In genomic region chr1:212098771-212099170, GRCh38 we compare ENCODE assay signal across 24 cellular contexts.
DNase-seq lines count a peak whose midpoint lies in the region; ATAC-seq, FAIRE-seq and TF ChIP-seq lines count a peak whose summit lies in the region.
"Had no signal": no experiment of that assay in that cellular context is flagged by ENCODE, and none has a peak within 500 bp of the region (broad histone marks: within the 10 kb centered on the region; RNA-seq: fewer than 3 reads in every experiment).

No MANE protein-coding gene starts in this region.

- H3K79me2 ChIP-seq in H9 (ENCODE audit: insufficient read depth, low read length): no peaks in the 10 kb centered on the region; the same call in 1 of the 2 replicates
- H3K79me2 ChIP-seq in H1 (ENCODE audit: control insufficient read depth in 1 of 2, insufficient read depth in 2 of 2, low read length in 2 of 2): peaks cover 0 to 47% of the 10 kb centered on the region in 2 experiments; a peak in 2 of 4 replicates

- DNase-seq in activated CD8-positive, alpha-beta T cell treated with anti-CD3 and anti-CD28 coated beads, Interleukin-2, amount 10 ng/mL, durations not matched to agents 7 days and 5 days: no peak
- DNase-seq in activated CD8-positive, alpha-beta T cell treated with anti-CD3 and anti-CD28 coated beads for 36 hours: no peak
- no peak for DNase-seq in H9
- DNase-seq in H1 (ENCODE audit: low read depth in 1 of 2, low spot score in 2 of 2): no peak
- DNase-seq in neuronal stem cell (ENCODE audit: low spot score): no peak
- DNase-seq in posterior cingulate gyrus: no peak
- DNase-seq in NCI-H146 (lab: John Stamatoyannopoulos, UW): no peak
- DNase-seq: AML-193; C1 segment of cervical spinal cord; Calu3; CD8-positive, alpha-beta memory T cell; DMS153; HCEC 1CT; Karpas-422; NCI-H1417 treated with DMSO at 0.1 percent for 48 hours; NCI-H1930; NCI-H510A; NCI-H774; NK-92 treated with Interleukin-12 subunit alpha and Interleukin-12 subunit beta, amount 100 ng/mL, for 24 hours; SHP77 treated with DMSO at 0.1 percent for 48 hours had no signal

- H3K36me3 ChIP-seq in H1 (ENCODE audit: control insufficient read depth in 2 of 4, insufficient read depth in 4 of 4, low read length in 3 of 4) (peaks cover 0 to 32% (median 6%) of the 10 kb centered on the region in 4 experiments; a peak in 6 of 8 replicates), neuronal stem cell (replicated peaks in 1 of 2; ENCODE audit: control insufficient read depth in 2 of 2, insufficient read depth in 2 of 2, low read length in 2 of 2) (peaks cover 14 to 98% of the 10 kb centered on the region in 2 donors)

- H3K14ac ChIP-seq in H9 (ENCODE audit: insufficient read depth, low read length) (no peak overlapping the region), H1 (ENCODE audit: insufficient read length) (no peak overlapping the region), neuronal stem cell (ENCODE audit: low read length) (no peak overlapping the region)

- H3K23me2 ChIP-seq in H9 (ENCODE audit: insufficient read length, low read depth, low read length, poor library complexity, severe bottlenecking) (no peaks in the 10 kb centered on the region), H1 (ENCODE audit: low read depth, low read length) (no peaks in the 10 kb centered on the region; the same call in 1 of the 2 replicates)

- no CpG with 5 or more reads among the region's 3 CpGs for WGBS in H9 (ENCODE audit: extremely low coverage, insufficient read length, low lambda C conversion rate)
- WGBS in H1 (ENCODE audit: extremely low coverage in 1 of 2, insufficient coverage in 1 of 2, insufficient read length in 1 of 2, insufficient replicate concordance in 2 of 2, low coverage in 1 of 2, low lambda C conversion rate in 2 of 2, missing lambda C conversion rate in 1 of 2), 2 experiments: 100% methylated on average over 3 of the region's 3 CpGs; no CpG with 5 or more reads in 1 of the 2 experiments
- no CpG with 5 or more reads among the region's 3 CpGs for WGBS in neuronal stem cell (ENCODE audit: extremely low coverage in 2 of 2, insufficient read length in 2 of 2, insufficient replicate concordance in 1 of 2), 2 donors

- H3K9ac ChIP-seq in H9 (ENCODE audit: extremely low read depth, insufficient read length, low read length) (no peak overlapping the region), H1 (replicated peaks in 1 of 4; ENCODE audit: extremely low read depth in 1 of 4, low read depth in 3 of 4, low read length in 3 of 4) (no peak overlapping the region), neuronal stem cell (ENCODE audit: low read depth, low read length, poor library complexity) (no peak overlapping the region)

- H2BK5ac ChIP-seq in H9 (ENCODE audit: insufficient read length, low read length): no peak overlapping the region
- H2BK5ac ChIP-seq in H1 (ENCODE audit: low read depth, low read length): peak overlapping the region; percentile 67; the same call in 1 of the 2 replicates
- no peak overlapping the region for H2BK5ac ChIP-seq in neuronal stem cell (ENCODE audit: low read length)

- H4K20me1 ChIP-seq in H9 (ENCODE audit: control insufficient read depth, insufficient read depth, insufficient read length) (no peaks in the 10 kb centered on the region), H1 (replicated peaks in 1 of 2; ENCODE audit: control insufficient read depth in 1 of 2, insufficient read depth in 2 of 2, low read length in 2 of 2) (peaks cover 0 to 5% of the 10 kb centered on the region in 2 experiments)

- TF ChIP-seq EP300 in H1 (IDR thresholded peaks at IDR 0.05; ENCODE audit: borderline replicate concordance in 1 of 2, low read depth in 2 of 2, low read length in 2 of 2): no peak

- no peak overlapping the region for H3T11ph ChIP-seq in H9 (ENCODE audit: low read length)

- H2AK5ac ChIP-seq in H9 (ENCODE audit: insufficient read length, low read length) (no peak overlapping the region), H1 (ENCODE audit: low read depth, low read length) (no peak overlapping the region), neuronal stem cell (ENCODE audit: low read depth, low read length) (no peak overlapping the region)

- no peak overlapping the region for H2AFZ ChIP-seq in H9 (ENCODE audit: low read length)
- H2AFZ ChIP-seq in H1 (ENCODE audit: low read length): no peak overlapping the region
- H2AFZ ChIP-seq in neuronal stem cell (ENCODE audit: low read length): no peak overlapping the region

- no peaks in the 10 kb centered on the region for H3K9me3 ChIP-seq in H9 (ENCODE audit: control insufficient read depth, low read depth, low read length)
- H3K9me3 ChIP-seq in H1 (ENCODE audit: insufficient read depth in 2 of 2, low read depth in 1 of 2, low read length in 1 of 2): no peaks in the 10 kb centered on the region
- H3K9me3 ChIP-seq in neuronal stem cell (replicated peaks in 1 of 2; ENCODE audit: control insufficient read depth in 2 of 2, insufficient read depth in 1 of 2, low read depth in 1 of 2, low read length in 2 of 2): peaks cover 0 to 18% of the 10 kb centered on the region in 2 donors

- H3K56ac ChIP-seq in H9 (ENCODE audit: insufficient read length, low read depth, low read length) (no peak overlapping the region), H1 (replicated peaks; ENCODE audit: insufficient read length, low read depth, low read length) (no peak overlapping the region)

- H3K27me3 ChIP-seq in H9 (ENCODE audit: insufficient read depth, low read length) (no peaks in the 10 kb centered on the region), H1 (replicated peaks in 1 of 4; ENCODE audit: control insufficient read depth in 3 of 4, extremely low read depth in 1 of 4, insufficient read depth in 3 of 4, low read length in 3 of 4) (no peaks in the 10 kb centered on the region), neuronal stem cell (ENCODE audit: control insufficient read depth in 3 of 3, insufficient read depth in 3 of 3, low read depth in 1 of 3, low read length in 3 of 3) (no peaks in the 10 kb centered on the region)

- H3K9me3 Mint-ChIP-seq in activated CD8-positive, alpha-beta T cell treated with anti-CD3 and anti-CD28 coated beads, Interleukin-2, amount 10 ng/mL, durations not matched to agents 7 days and 5 days (ENCODE audit: insufficient read depth): peaks cover 6% of the 10 kb centered on the region
- peaks cover 12% of the 10 kb centered on the region for H3K9me3 Mint-ChIP-seq in activated CD8-positive, alpha-beta T cell treated with anti-CD3 and anti-CD28 coated beads for 36 hours
- no peaks in the 10 kb centered on the region for H3K9me3 Mint-ChIP-seq in H9

- no peaks in the 10 kb centered on the region for H3K27me3 Mint-ChIP-seq in activated CD8-positive, alpha-beta T cell treated with anti-CD3 and anti-CD28 coated beads, Interleukin-2, amount 10 ng/mL, durations not matched to agents 7 days and 5 days (ENCODE audit: low read depth)
- H3K27me3 Mint-ChIP-seq in activated CD8-positive, alpha-beta T cell treated with anti-CD3 and anti-CD28 coated beads for 36 hours: no peaks in the 10 kb centered on the region
- no peaks in the 10 kb centered on the region for H3K27me3 Mint-ChIP-seq in H9 (ENCODE audit: low read depth)
- H3K27me3 Mint-ChIP-seq: CD8-positive, alpha-beta memory T cell; IgD-negative memory B cell had no signal

- H3K18ac ChIP-seq in H9 (ENCODE audit: insufficient read length, low read depth, low read length) (no peak overlapping the region), H1 (ENCODE audit: extremely low read depth, low read length) (peak overlapping the region; percentile 19; the same call in 1 of the 2 replicates), neuronal stem cell (ENCODE audit: low read length) (peak overlapping the region; percentile 4)

- H3K4me3 ChIP-seq in H1 (ENCODE audit: extremely low read depth in 1 of 4, insufficient read depth in 2 of 4, low read depth in 3 of 4, low read length in 4 of 4): no peak overlapping the region
- no peak overlapping the region for H3K4me3 ChIP-seq in neuronal stem cell (ENCODE audit: low read length in 2 of 2)

- H2BK12ac ChIP-seq in H9 (ENCODE audit: insufficient read length, low read depth, low read length): no peak overlapping the region
- H2BK12ac ChIP-seq in H1 (ENCODE audit: low read depth, low read length): no peak overlapping the region
- H2BK12ac ChIP-seq in neuronal stem cell (ENCODE audit: low read length): no peak overlapping the region

- POLR2A ChIA-PET in activated CD8-positive, alpha-beta T cell treated with anti-CD3 and anti-CD28 coated beads, Interleukin-2, amount 10 ng/mL, durations not matched to agents 7 days and 5 days (lab: Charles Lee): no interaction called here
- POLR2A ChIA-PET in activated CD8-positive, alpha-beta T cell treated with anti-CD3 and anti-CD28 coated beads for 36 hours (lab: Charles Lee): no interaction called here
- POLR2A ChIA-PET in H1 (lab: Charles Lee; ENCODE audit: partially characterized antibody): interaction anchor here (1.4 kb wide), 1 partner anchor 8 kb away, joined by 3 read pairs; no protein-coding TSS in a partner anchor

- H3K4me3 Mint-ChIP-seq in activated CD8-positive, alpha-beta T cell treated with anti-CD3 and anti-CD28 coated beads, Interleukin-2, amount 10 ng/mL, durations not matched to agents 7 days and 5 days: no peak overlapping the region
- H3K4me3 Mint-ChIP-seq in activated CD8-positive, alpha-beta T cell treated with anti-CD3 and anti-CD28 coated beads for 36 hours: no peak overlapping the region
- no peak overlapping the region for H3K4me3 Mint-ChIP-seq in H9
- H3K4me3 Mint-ChIP-seq: IgD-negative memory B cell had no signal

- no peak overlapping the region for H3K27ac ChIP-seq in H9 (ENCODE audit: insufficient read length, low read depth, low read length)
- H3K27ac ChIP-seq in H1 (ENCODE audit: low read depth, low read length): no peak overlapping the region
- H3K27ac ChIP-seq in neuronal stem cell (replicated peaks; ENCODE audit: low read length): no peak overlapping the region
- H3K27ac ChIP-seq: RWPE1 had no signal

- H3K4ac ChIP-seq in H9 (ENCODE audit: low read depth, low read length): no peak overlapping the region
- H3K4ac ChIP-seq in H1 (replicated peaks; ENCODE audit: insufficient read length, low read depth, low read length): no peak overlapping the region
- no peak overlapping the region for H3K4ac ChIP-seq in neuronal stem cell (ENCODE audit: low read length)

- H3K23ac ChIP-seq in H9 (ENCODE audit: insufficient read length, low read depth, low read length) (no peak overlapping the region), H1 (ENCODE audit: insufficient read length) (no peak overlapping the region), neuronal stem cell (ENCODE audit: low read depth, low read length, poor library complexity) (no peak overlapping the region)

- H2BK120ac ChIP-seq in H9 (ENCODE audit: low read depth, low read length, poor library complexity, severe bottlenecking): no peak overlapping the region
- H2BK120ac ChIP-seq in H1 (replicated peaks; ENCODE audit: low read depth, low read length): no peak overlapping the region
- no peak overlapping the region for H2BK120ac ChIP-seq in neuronal stem cell (ENCODE audit: low read depth, low read length)

- no peak overlapping the region for H2BK20ac ChIP-seq in H9 (ENCODE audit: low read depth, low read length, poor library complexity, severe bottlenecking)
- no peak overlapping the region for H2BK20ac ChIP-seq in H1 (ENCODE audit: low read length)

- intact Hi-C loops in activated CD8-positive, alpha-beta T cell treated with anti-CD3 and anti-CD28 coated beads for 36 hours (cut with micrococcal nuclease): no loop called here
- intact Hi-C loops in posterior cingulate gyrus (cut with DNase I): no loop called here

- TF ChIP-seq RAD21 in H1 (IDR thresholded peaks at IDR 0.05 in 1 of 2, conservative IDR thresholded peaks at IDR 0.05 in 1 of 2; ENCODE audit: low read depth in 2 of 2, low read length in 2 of 2): no peak

- H4K8ac ChIP-seq in H9 (replicated peaks; ENCODE audit: insufficient read length, low read depth, low read length): no peak overlapping the region
- peak overlapping the region; percentile 58; the same call in 1 of the 2 replicates for H4K8ac ChIP-seq in H1 (ENCODE audit: extremely low read depth, insufficient read depth, low read length)
- H4K8ac ChIP-seq in neuronal stem cell (ENCODE audit: low read depth, low read length): no peak overlapping the region

- H3K36me3 Mint-ChIP-seq in activated CD8-positive, alpha-beta T cell treated with anti-CD3 and anti-CD28 coated beads, Interleukin-2, amount 10 ng/mL, durations not matched to agents 7 days and 5 days (ENCODE audit: low read depth): peaks cover 86% of the 10 kb centered on the region
- peaks cover 96% of the 10 kb centered on the region for H3K36me3 Mint-ChIP-seq in activated CD8-positive, alpha-beta T cell treated with anti-CD3 and anti-CD28 coated beads for 36 hours (ENCODE audit: low read depth)
- H3K36me3 Mint-ChIP-seq in H9 (ENCODE audit: insufficient read depth in 1 of 3, low read depth in 3 of 3): peaks cover 26 to 59% (median 54%) of the 10 kb centered on the region in 3 experiments

- no peak for FAIRE-seq in H1 (lab: Jason Lieb, UNC)
- FAIRE-seq: GM12891 had no signal

- H3K4me1 Mint-ChIP-seq in activated CD8-positive, alpha-beta T cell treated with anti-CD3 and anti-CD28 coated beads, Interleukin-2, amount 10 ng/mL, durations not matched to agents 7 days and 5 days (ENCODE audit: low read depth): peaks cover 21% of the 10 kb centered on the region
- peaks cover 10% of the 10 kb centered on the region for H3K4me1 Mint-ChIP-seq in activated CD8-positive, alpha-beta T cell treated with anti-CD3 and anti-CD28 coated beads for 36 hours (ENCODE audit: low read depth)
- H3K4me1 Mint-ChIP-seq in H9: peaks cover 29 to 38% of the 10 kb centered on the region in 2 experiments

- ATAC-seq in activated CD8-positive, alpha-beta T cell treated with anti-CD3 and anti-CD28 coated beads, Interleukin-2, amount 10 ng/mL, durations not matched to agents 7 days and 5 days: no peak
- no peak for ATAC-seq in activated CD8-positive, alpha-beta T cell treated with anti-CD3 and anti-CD28 coated beads for 36 hours
- ATAC-seq in HG02870 (IDR thresholded peaks at IDR 0.05; ENCODE audit: unreplicated experiment): no peak

- H2BK15ac ChIP-seq in H9 (ENCODE audit: low read depth, low read length): no peak overlapping the region
- H2BK15ac ChIP-seq in H1 (ENCODE audit: low read length): no peak overlapping the region
- no peak overlapping the region for H2BK15ac ChIP-seq in neuronal stem cell (ENCODE audit: low read length)

- H3K4me1 ChIP-seq in H9 (ENCODE audit: insufficient read depth, low read length) (peaks cover 4% of the 10 kb centered on the region; the same call in 1 of the 2 replicates), H1 (replicated peaks in 1 of 4; ENCODE audit: control insufficient read depth in 3 of 4, insufficient read depth in 4 of 4, low read length in 3 of 4) (peaks cover 0 to 7% (median 5%) of the 10 kb centered on the region in 4 experiments; a peak in 3 of 7 replicates), neuronal stem cell (ENCODE audit: control insufficient read depth in 2 of 2, insufficient read depth in 1 of 2, low read depth in 1 of 2, low read length in 2 of 2) (no peaks in the 10 kb centered on the region)

- no peak for TF ChIP-seq POLR2A in H1 (IDR thresholded peaks at IDR 0.05; ENCODE audit: control extremely low read depth in 1 of 2, low read depth in 2 of 2, low read length in 2 of 2)

- H4K91ac ChIP-seq in H9 (ENCODE audit: insufficient read length, low read depth, low read length) (no peak overlapping the region), H1 (replicated peaks; ENCODE audit: insufficient read length, low read length) (no peak overlapping the region), neuronal stem cell (ENCODE audit: low read depth, low read length, poor library complexity) (no peak overlapping the region)

- H3K4me2 ChIP-seq in H9 (ENCODE audit: insufficient read depth, insufficient read length, low read length) (no peak overlapping the region), H1 (ENCODE audit: insufficient read depth in 1 of 2, low read depth in 2 of 2, low read length in 2 of 2) (0 out of 4 replicates have a peak overlapping the region, but pooled peaks of 1 of the 2 experiments have one; percentile 34), neuronal stem cell (ENCODE audit: insufficient read depth, low read length, poor library complexity, severe bottlenecking) (no peak overlapping the region)

- H3K79me1 ChIP-seq in H9 (ENCODE audit: insufficient read depth, low read depth, low read length, poor library complexity, severe bottlenecking): no peaks in the 10 kb centered on the region
- H3K79me1 ChIP-seq in H1 (ENCODE audit: low read depth, low read length): 0 out of 2 replicates have a peak, but pooled peaks cover 3% of the 10 kb centered on the region
- H3K79me1 ChIP-seq in neuronal stem cell (ENCODE audit: low read depth, low read length): no peaks in the 10 kb centered on the region

- CTCF ChIA-PET in activated CD8-positive, alpha-beta T cell treated with anti-CD3 and anti-CD28 coated beads, Interleukin-2, amount 10 ng/mL, durations not matched to agents 7 days and 5 days (lab: Charles Lee): interaction anchor here (1.0 kb wide), 1 partner anchor 9 kb away, joined by 3 read pairs; no protein-coding TSS in a partner anchor
- CTCF ChIA-PET in activated CD8-positive, alpha-beta T cell treated with anti-CD3 and anti-CD28 coated beads for 36 hours (lab: Charles Lee): no interaction called here
- CTCF ChIA-PET in H1 (lab: Charles Lee; ENCODE audit: partially characterized antibody): interaction anchor here (0.8 to 1.7 kb wide), 5 partner anchors 10 to 401 kb away, joined by 3 to 6 read pairs (median 4); no protein-coding TSS in a partner anchor

- no peak for TF ChIP-seq CTCF in activated CD8-positive, alpha-beta T cell treated with anti-CD3 and anti-CD28 coated beads for 36 hours (IDR thresholded peaks at IDR 0.05)
- TF ChIP-seq CTCF in H9 (conservative IDR thresholded peaks at IDR 0.05) (no peak), H1 (IDR thresholded peaks at IDR 0.05; ENCODE audit: control extremely low read depth in 1 of 3, insufficient read depth in 1 of 3, low read depth in 1 of 3, low read length in 3 of 3) (no peak)

- H4K5ac ChIP-seq in H9 (ENCODE audit: insufficient read length, low read depth, low read length) (no peak overlapping the region), H1 (ENCODE audit: insufficient read length, low read depth, low read length) (no peak overlapping the region)

- H3K27ac Mint-ChIP-seq in activated CD8-positive, alpha-beta T cell treated with anti-CD3 and anti-CD28 coated beads, Interleukin-2, amount 10 ng/mL, durations not matched to agents 7 days and 5 days: peak overlapping the region; percentile 36
- H3K27ac Mint-ChIP-seq in activated CD8-positive, alpha-beta T cell treated with anti-CD3 and anti-CD28 coated beads for 36 hours: no peak overlapping the region
- peak overlapping the region in 2 of 3 experiments; percentile 78 to 89; a peak in 4 of 7 replicates for H3K27ac Mint-ChIP-seq in H9
